8 cellular contexts compared by ENCODE assay signal in genomic region chr17:7133424-7133823, GRCh38. TPM values are rescaled to one million over a fixed set of nuclear protein-coding genes. Genes with fewer than 3 reads are reported as not detected.
DNase-seq lines count a peak whose midpoint lies in the region; ATAC-seq and TF ChIP-seq lines count a peak whose summit lies in the region.

No MANE protein-coding gene starts in this region.

- intact Hi-C loops in activated CD8-positive, alpha-beta T cell treated with anti-CD3 and anti-CD28 coated beads for 36 hours (cut with micrococcal nuclease), result loop anchor here (1.0 kb wide), 1 partner anchor 87 kb away; no protein-coding TSS in a partner anchor

- ATAC-seq in activated CD8-positive, alpha-beta T cell treated with anti-CD3 and anti-CD28 coated beads for 36 hours, result peak; percentile 60
- ATAC-seq in HG02798 (IDR thresholded peaks at IDR 0.05; ENCODE audit: poor library complexity, unreplicated experiment) (no peak), GM19397 (IDR thresholded peaks at IDR 0.05; ENCODE audit: unreplicated experiment) (no peak)

- POLR2A ChIA-PET in activated CD8-positive, alpha-beta T cell treated with anti-CD3 and anti-CD28 coated beads for 36 hours (lab: Charles Lee), result interaction anchor here (0.6 to 1.1 kb wide), 4 partner anchors 76 to 690 kb away, joined by 3 to 6 read pairs (median 4); no protein-coding TSS in a partner anchor

- H3K27me3 ChIP-seq in cardiac muscle cell (no peaks in the 10 kb centered on the region), right atrium auricular region (no peaks in the 10 kb centered on the region)

- H3K27ac Mint-ChIP-seq in activated CD8-positive, alpha-beta T cell treated with anti-CD3 and anti-CD28 coated beads for 36 hours, result peak overlapping the region; percentile 67

- H3K4me1 Mint-ChIP-seq in activated CD8-positive, alpha-beta T cell treated with anti-CD3 and anti-CD28 coated beads for 36 hours (ENCODE audit: low read depth), result peaks cover 26% of the 10 kb centered on the region

- H3K4me3 Mint-ChIP-seq in activated CD8-positive, alpha-beta T cell treated with anti-CD3 and anti-CD28 coated beads for 36 hours, result peak overlapping the region; percentile 61

- no peaks in the 10 kb centered on the region for H3K9me3 ChIP-seq in cardiac muscle cell (ENCODE audit: low read depth)
- H3K9me3 ChIP-seq in right atrium auricular region, result no peaks in the 10 kb centered on the region

- H3K27ac ChIP-seq in cardiac muscle cell (no peak overlapping the region), right atrium auricular region (no peak overlapping the region)

- H3K4me3 ChIP-seq in cardiac muscle cell (no peak overlapping the region), right atrium auricular region (no peak overlapping the region), foreskin fibroblast (ENCODE audit: low read depth in 1 of 2, low read length in 2 of 2) (no peak overlapping the region)

- H3K36me3 ChIP-seq in cardiac muscle cell (no peaks in the 10 kb centered on the region), right atrium auricular region (no peaks in the 10 kb centered on the region)

- CTCF ChIA-PET in activated CD8-positive, alpha-beta T cell treated with anti-CD3 and anti-CD28 coated beads for 36 hours (lab: Charles Lee), result interaction anchor here (0.8 to 11.2 kb wide), 22 partner anchors 10 to 223 kb away, joined by 3 to 371 read pairs (median 4); partner anchors contain the start of gene SLC16A11

- H3K36me3 Mint-ChIP-seq in activated CD8-positive, alpha-beta T cell treated with anti-CD3 and anti-CD28 coated beads for 36 hours (ENCODE audit: low read depth), result no peaks in the 10 kb centered on the region

- H3K4me1 ChIP-seq in cardiac muscle cell (ENCODE audit: low read depth), result no peaks in the 10 kb centered on the region
- H3K4me1 ChIP-seq in right atrium auricular region, result peaks cover 0 to 7% of the 10 kb centered on the region in 2 donors

- peaks cover 4% of the 10 kb centered on the region for H3K27me3 Mint-ChIP-seq in activated CD8-positive, alpha-beta T cell treated with anti-CD3 and anti-CD28 coated beads for 36 hours

- DNase-seq in cardiac muscle cell (ENCODE audit: low read depth in 1 of 2, low spot score in 1 of 2) (peak in 1 of 2 donors; percentile 17), right atrium auricular region (ENCODE audit: low spot score) (no peak), foreskin fibroblast (peak in 1 of 2 donors; percentile 31), KG1 (lab: John Stamatoyannopoulos, UW) (no peak)
- DNase-seq in activated CD8-positive, alpha-beta T cell treated with anti-CD3 and anti-CD28 coated beads for 36 hours, result peak; percentile 76
- DNase-seq in stimulated activated CD4-positive, alpha-beta T cell treated with anti-CD3 and anti-CD28 coated beads, Interleukin-2, amount 100 ng/mL, for 48 hours, result peak; percentile 13 to 32

- TF ChIP-seq CTCF in cardiac muscle cell (IDR thresholded peaks at IDR 0.05; ENCODE audit: low read depth, low read length) (peak; percentile 45), right atrium auricular region (IDR thresholded peaks at IDR 0.05) (peak in 1 of 2 donors; percentile 25), foreskin fibroblast (IDR thresholded peaks at IDR 0.05; ENCODE audit: low read depth, low read length) (peak; percentile 50)
- TF ChIP-seq CTCF in activated CD8-positive, alpha-beta T cell treated with anti-CD3 and anti-CD28 coated beads for 36 hours (IDR thresholded peaks at IDR 0.05), result peak; percentile 65

- H3K9me3 Mint-ChIP-seq in activated CD8-positive, alpha-beta T cell treated with anti-CD3 and anti-CD28 coated beads for 36 hours, result no peaks in the 10 kb centered on the region

RNA-seq across cellular contexts. Expression of gene ASGR2, which starts 18.8 kb away (rescaled TPM):
- total RNA-seq in cardiac muscle cell (not detected in 2 replicates), right atrium auricular region (under 1 TPM in 1 of 2 donors, not detected in 1; 0.33 TPM)
- polyA plus RNA-seq in cardiac muscle cell, result 0.10 TPM in 1 of 2 replicates, not detected in the other
- not detected for total RNA-seq in activated CD8-positive, alpha-beta T cell treated with anti-CD3 and anti-CD28 coated beads for 36 hours

RNA-seq across cellular contexts. Expression of gene ASGR1, which starts 45.7 kb away (rescaled TPM):
- total RNA-seq in cardiac muscle cell (19.8 and 20.2 TPM in 2 replicates), right atrium auricular region (1 to 10 TPM in 1 of 2 donors, not detected in 1; 1.6 TPM)
- polyA plus RNA-seq in cardiac muscle cell, result 19.2 and 21.7 TPM in 2 replicates
- 1 to 10 TPM; 2.6 to 3.9 TPM for total RNA-seq in activated CD8-positive, alpha-beta T cell treated with anti-CD3 and anti-CD28 coated beads for 36 hours

RNA-seq across cellular contexts. Expression of gene CLEC10A, which starts 53.4 kb away (rescaled TPM):
- total RNA-seq in cardiac muscle cell (not detected in 2 replicates), right atrium auricular region (1 to 10 TPM; 1.4 to 3.6 TPM)
- polyA plus RNA-seq in cardiac muscle cell, result not detected in 2 replicates
- not detected for total RNA-seq in activated CD8-positive, alpha-beta T cell treated with anti-CD3 and anti-CD28 coated beads for 36 hours

Comparison
In these comparisons a context has a peak if more than half of its experiments do, and no peak if none do; other contexts are left out.
1. DNase-seq: peak in activated CD8-positive, alpha-beta T cell treated with anti-CD3 and anti-CD28 coated beads for 36 hours (single experiment) and stimulated activated CD4-positive, alpha-beta T cell treated with anti-CD3 and anti-CD28 coated beads, Interleukin-2, amount 100 ng/mL, for 48 hours (2 of 2); none in right atrium auricular region (single experiment) and KG1 (single experiment).